Comparison of ENCODE assay signal across 28 cellular contexts in genomic region chr19:33606556-33606955, GRCh38. TPM values are rescaled to one million over a fixed set of nuclear protein-coding genes. Genes with fewer than 3 reads are reported as not detected.
A peak's percentile ranks its signal among the peaks of the same experiment; 100 is the strongest.
DNase-seq lines count a peak whose midpoint lies in the region; FAIRE-seq and TF ChIP-seq lines count a peak whose summit lies in the region.
"Had no signal": no experiment of that assay in that cellular context is flagged by ENCODE, and none has a peak within 500 bp of the region (broad histone marks: within the 10 kb centered on the region; RNA-seq: fewer than 3 reads in every experiment).

No MANE protein-coding gene starts in this region.

- peaks cover 7% of the 10 kb centered on the region for H3K36me3 Mint-ChIP-seq in MCF 10A (ENCODE audit: insufficient read depth, unreplicated experiment)
- no peaks in the 10 kb centered on the region for H3K36me3 Mint-ChIP-seq in activated T-cell treated with anti-CD3 and anti-CD28 coated beads, Interleukin-2, amount 50 U/mL, for 24 hours (ENCODE audit: low read depth)
- H3K36me3 Mint-ChIP-seq: CD4-positive, alpha-beta memory T cell had no signal

- BruUV-seq in mammary epithelial cell (replicated peaks; lab: Mats Ljungman, UMichigan) (no TSS peak), MCF 10A (replicated peaks; lab: Mats Ljungman, UMichigan) (no TSS peak)

- TF ChIP-seq CTCF in mammary epithelial cell (conservative IDR thresholded peaks at IDR 0.05 in 1 of 2, IDR thresholded peaks at IDR 0.05 in 1 of 2; ENCODE audit: extremely low read depth in 1 of 2, insufficient read depth in 1 of 2, low read depth in 1 of 2, low read length in 2 of 2): no peak
- no peak for TF ChIP-seq CTCF in MCF 10A (IDR thresholded peaks at IDR 0.05; ENCODE audit: unreplicated experiment)
- no peak for TF ChIP-seq CTCF in bronchial epithelial cell (IDR thresholded peaks at IDR 0.05; ENCODE audit: insufficient read depth, low read length, severe bottlenecking)

- H3K4me2 ChIP-seq in mammary epithelial cell (ENCODE audit: insufficient read depth, low read depth, low read length): no peak overlapping the region
- H3K4me2 ChIP-seq: KMS-11, SK-N-SH had no signal

- peaks cover 5% of the 10 kb centered on the region for H3K9me3 ChIP-seq in mammary epithelial cell (replicated peaks; ENCODE audit: insufficient read depth, low read length)
- H3K9me3 ChIP-seq: SK-N-SH had no signal

- H3K4me1 ChIP-seq in mammary epithelial cell (ENCODE audit: insufficient read depth, low read length): no peaks in the 10 kb centered on the region
- H3K4me1 ChIP-seq: Peyer's patch had no signal

- no peak overlapping the region for H3K4me3 Mint-ChIP-seq in MCF 10A (ENCODE audit: unreplicated experiment)
- no peak overlapping the region for H3K4me3 Mint-ChIP-seq in activated T-cell treated with anti-CD3 and anti-CD28 coated beads, Interleukin-2, amount 50 U/mL, for 24 hours
- H3K4me3 Mint-ChIP-seq: CD4-positive, alpha-beta memory T cell; IgD-negative memory B cell had no signal

- H3K27me3 Mint-ChIP-seq in MCF 10A (ENCODE audit: insufficient read depth, unreplicated experiment): no peaks in the 10 kb centered on the region
- H3K27me3 Mint-ChIP-seq in activated T-cell treated with anti-CD3 and anti-CD28 coated beads, Interleukin-2, amount 50 U/mL, for 24 hours: peaks cover 21% of the 10 kb centered on the region

- no peaks in the 10 kb centered on the region for H3K79me2 ChIP-seq in mammary epithelial cell (ENCODE audit: insufficient read depth, low read length)

- FAIRE-seq in bronchial epithelial cell (lab: Jason Lieb, UNC): peak; percentile 32
- FAIRE-seq: GM12891 had no signal

- H3K27me3 ChIP-seq in mammary epithelial cell (ENCODE audit: insufficient read depth, low read length) (no peaks in the 10 kb centered on the region), bronchial epithelial cell (ENCODE audit: control insufficient read depth, insufficient read depth, low read length) (no peaks in the 10 kb centered on the region)
- H3K27me3 ChIP-seq: Peyer's patch had no signal

- no peak overlapping the region for H3K9ac ChIP-seq in mammary epithelial cell (ENCODE audit: insufficient read depth, low read length)
- H3K9ac ChIP-seq: KMS-11, SK-N-SH had no signal

- CTCF ChIA-PET in mammary epithelial cell (lab: Charles Lee; ENCODE audit: low non-redundant PET): no interaction called here
- CTCF ChIA-PET in MCF 10A (lab: Yijun Ruan, JAX): no interaction called here

- H3K27ac Mint-ChIP-seq in MCF 10A (ENCODE audit: low read depth, unreplicated experiment): no peak overlapping the region
- H3K27ac Mint-ChIP-seq in activated T-cell treated with anti-CD3 and anti-CD28 coated beads, Interleukin-2, amount 50 U/mL, for 24 hours: no peak overlapping the region
- H3K27ac Mint-ChIP-seq: CD4-positive, alpha-beta memory T cell; IgD-negative memory B cell had no signal

- dilution Hi-C loops in mammary epithelial cell (cut with HindIII; ENCODE audit: low sequenced_read_pairs): no loop called here

- in situ Hi-C loops in mammary epithelial cell (cut with MboI; ENCODE audit: low sequenced_read_pairs in 2 of 2): no loop called here

- intact Hi-C loops in mammary epithelial cell (cut with micrococcal nuclease) (no loop called here), MCF 10A (cut with micrococcal nuclease) (no loop called here)

- H3K9me3 Mint-ChIP-seq in MCF 10A (ENCODE audit: unreplicated experiment): peaks cover 37% of the 10 kb centered on the region
- peaks cover 17% of the 10 kb centered on the region for H3K9me3 Mint-ChIP-seq in activated T-cell treated with anti-CD3 and anti-CD28 coated beads, Interleukin-2, amount 50 U/mL, for 24 hours

- H3K4me1 Mint-ChIP-seq in MCF 10A (ENCODE audit: insufficient read depth, unreplicated experiment): no peaks in the 10 kb centered on the region
- no peaks in the 10 kb centered on the region for H3K4me1 Mint-ChIP-seq in activated T-cell treated with anti-CD3 and anti-CD28 coated beads, Interleukin-2, amount 50 U/mL, for 24 hours (ENCODE audit: low read depth)
- H3K4me1 Mint-ChIP-seq: CD4-positive, alpha-beta memory T cell; IgD-negative memory B cell had no signal

- H4K20me1 ChIP-seq in mammary epithelial cell (ENCODE audit: insufficient read depth, low read length): no peaks in the 10 kb centered on the region

- peak overlapping the region; percentile 59 for H2AFZ ChIP-seq in mammary epithelial cell (ENCODE audit: low read depth, low read length)

- POLR2A ChIA-PET in MCF 10A (lab: Yijun Ruan, JAX): no interaction called here

- no peak overlapping the region for H3K27ac ChIP-seq in mammary epithelial cell (ENCODE audit: insufficient read depth, low read depth, low read length)
- H3K27ac ChIP-seq: 22Rv1, HL-60, KMS-11, Peyer's patch had no signal

- H3K36me3 ChIP-seq in mammary epithelial cell (ENCODE audit: insufficient read depth, low read length) (no peaks in the 10 kb centered on the region), bronchial epithelial cell (ENCODE audit: control insufficient read depth, insufficient read depth, low read length) (no peaks in the 10 kb centered on the region)
- H3K36me3 ChIP-seq: Peyer's patch had no signal

- 4% methylated on average over 3 of the region's 4 CpGs for WGBS in mammary epithelial cell (ENCODE audit: low coverage, missing lambda C conversion rate)

- no peak for DNase-seq in mammary epithelial cell
- DNase-seq in MCF 10A (ENCODE audit: unreplicated experiment): no peak
- peak; percentile 79 for DNase-seq in NCI-H2171 treated with DMSO at 0.1 percent for 48 hours (lab: John Stamatoyannopoulos, UW)
- no peak for DNase-seq in bronchial epithelial cell (ENCODE audit: low read depth)
- DNase-seq in stimulated activated naive CD4-positive, alpha-beta T cell treated with Interleukin-2 at 50 U/mL for 16 hours (lab: John Stamatoyannopoulos, UW): no peak
- DNase-seq in NAMALWA (ENCODE audit: low spot score): no peak
- DNase-seq in activated T-cell treated with anti-CD3 and anti-CD28 coated beads, Interleukin-2, amount 50 U/mL, for 24 hours: no peak
- no peak for DNase-seq in CD1c-positive myeloid dendritic cell (ENCODE audit: extremely low spot score)
- DNase-seq: ACHN; CD4-positive, alpha-beta memory T cell; COR-L47; DMS79; EL; GDM1; NCI-H1092; NCI-H1417 treated with DMSO at 0.1 percent for 48 hours; NCI-H187 treated with DMSO at 0.1 percent for 48 hours; NCI-H446 treated with DMSO at 0.1 percent for 48 hours; NCI-H69; OCI-M1; Peyer's patch; SIG-M5; SK-N-SH had no signal

- H3K4me3 ChIP-seq in mammary epithelial cell (replicated peaks in 1 of 3; ENCODE audit: insufficient read depth in 1 of 3, low read depth in 2 of 3, low read length in 3 of 3) (no peak overlapping the region), bronchial epithelial cell (ENCODE audit: low read depth, low read length) (no peak overlapping the region)
- H3K4me3 ChIP-seq: Peyer's patch had no signal

RNA-seq across cellular contexts. Expression of gene CHST8, which starts 15.2 kb away (rescaled TPM):
- total RNA-seq in mammary epithelial cell (under 1 TPM in 1 of 2 donors, not detected in 1; 0.49 TPM), MCF 10A (2022) (not detected in 2 replicates), bronchial epithelial cell (under 0.01 and 0.13 TPM in 2 replicates)
- polyA plus RNA-seq in mammary epithelial cell: 0.10 TPM
- polyA minus RNA-seq in mammary epithelial cell: not detected
- total RNA-seq: CD4-positive, alpha-beta memory T cell had no signal
- polyA plus RNA-seq: CD4-positive, alpha-beta memory T cell; IgD-negative memory B cell had no signal
